ENCODE assay signal across 9 cellular contexts in genomic region chr17:63698381-63698885, GRCh38. TPM values are rescaled to one million over a fixed set of nuclear protein-coding genes. Genes with fewer than 3 reads are reported as not detected.
A peak's percentile ranks its signal among the peaks of the same experiment; 100 is the strongest.
DNase-seq lines count a peak whose midpoint lies in the region; ATAC-seq lines count a peak whose summit lies in the region.
"Had no signal": no experiment of that assay in that cellular context is flagged by ENCODE, and none has a peak within 500 bp of the region (broad histone marks: within the 10 kb centered on the region; RNA-seq: fewer than 3 reads in every experiment).

No MANE protein-coding gene starts in this region.

- peaks cover 77 to 88% (median 79%) of the 10 kb centered on the region in 10 experiments for H3K4me1 ChIP-seq in BLaER1 treated with 17β-estradiol and CSF1 and Interleukin-3, amounts not matched to agents 10 nM and 100 nM

- H3K4me3 ChIP-seq in BLaER1 treated with 17β-estradiol and CSF1 and Interleukin-3, amounts not matched to agents 10 nM and 100 nM: peak overlapping the region; percentile 64 to 99 (median 89)

- no peaks in the 10 kb centered on the region for H3K27me3 ChIP-seq in BLaER1 treated with 17β-estradiol and CSF1 and Interleukin-3, amounts not matched to agents 10 nM and 100 nM
- H3K27me3 ChIP-seq: ovary had no signal

- ATAC-seq in naive thymus-derived CD8-positive, alpha-beta T cell: no peak
- ATAC-seq in GM19455 (IDR thresholded peaks at IDR 0.05; ENCODE audit: unreplicated experiment) (no peak), GM21528 (IDR thresholded peaks at IDR 0.05; ENCODE audit: low FRiP score, unreplicated experiment) (no peak)

- H3K4me1 Mint-ChIP-seq in naive thymus-derived CD8-positive, alpha-beta T cell: peaks cover 41 to 76% (median 63%) of the 10 kb centered on the region in 4 donors

- H3K27ac Mint-ChIP-seq in naive thymus-derived CD8-positive, alpha-beta T cell: peak overlapping the region; percentile 95 to 99 (median 98)

- peak overlapping the region; percentile 93 to 100 (median 99) for H3K4me2 ChIP-seq in BLaER1 treated with 17β-estradiol and CSF1 and Interleukin-3, amounts not matched to agents 10 nM and 100 nM

- no peaks in the 10 kb centered on the region for H3K9me3 ChIP-seq in BLaER1 treated with 17β-estradiol and CSF1 and Interleukin-3, amounts not matched to agents 10 nM and 100 nM (replicated peaks in 1 of 11)
- H3K9me3 ChIP-seq: ovary had no signal

- peak overlapping the region; percentile 95 to 100 (median 98) for H3K4me3 Mint-ChIP-seq in naive thymus-derived CD8-positive, alpha-beta T cell

- no peaks in the 10 kb centered on the region for H3K27me3 Mint-ChIP-seq in naive thymus-derived CD8-positive, alpha-beta T cell

- H4K20me1 ChIP-seq in BLaER1 treated with 17β-estradiol and CSF1 and Interleukin-3, amounts not matched to agents 10 nM and 100 nM: peaks cover 40 to 72% (median 59%) of the 10 kb centered on the region in 11 experiments; a peak in 21 of 22 replicates

- POLR2A ChIA-PET in naive thymus-derived CD8-positive, alpha-beta T cell (lab: Charles Lee): interaction anchor here (0.6 to 15.3 kb wide), 26 partner anchors 10 to 808 kb away, joined by 3 to 1071 read pairs (median 6); partner anchors contain the start of genes CCDC47, CEP95, DDX42 and DDX5

- H3K36me3 Mint-ChIP-seq in naive thymus-derived CD8-positive, alpha-beta T cell: peaks cover 0 to 53% (median 14%) of the 10 kb centered on the region in 3 donors

- peak overlapping the region; percentile 89 to 99 (median 97) for H3K9ac ChIP-seq in BLaER1 treated with 17β-estradiol and CSF1 and Interleukin-3, amounts not matched to agents 10 nM and 100 nM

- peak overlapping the region; percentile 86 to 100 (median 99); a peak in 21 of 22 replicates for H3K27ac ChIP-seq in BLaER1 treated with 17β-estradiol and CSF1 and Interleukin-3, amounts not matched to agents 10 nM and 100 nM
- peak overlapping the region; percentile 26 for H3K27ac ChIP-seq in caudate nucleus (ENCODE audit: low read depth, low read length)

- peaks cover 0 to 5% (median 0%) of the 10 kb centered on the region in 9 donors for H3K9me3 Mint-ChIP-seq in naive thymus-derived CD8-positive, alpha-beta T cell

- peaks cover 23 to 60% (median 48%) of the 10 kb centered on the region in 11 experiments for H3K36me3 ChIP-seq in BLaER1 treated with 17β-estradiol and CSF1 and Interleukin-3, amounts not matched to agents 10 nM and 100 nM
- H3K36me3 ChIP-seq: ovary had no signal

- peak; percentile 67 for DNase-seq in NAMALWA (ENCODE audit: low spot score)
- peak in 3 of 61 donors; percentile 16 to 26 (median 22) for DNase-seq in caudate nucleus (lab: John Stamatoyannopoulos, UW)
- DNase-seq in naive thymus-derived CD8-positive, alpha-beta T cell: peak in 5 of 10 donors; percentile 33 to 70 (median 41)
- no peak for DNase-seq in NCI-H524 (lab: John Stamatoyannopoulos, UW)
- DNase-seq in KG1 (lab: John Stamatoyannopoulos, UW): no peak

RNA-seq across cellular contexts. Expression of gene LIMD2, which starts 1.5 kb away (rescaled TPM):
- total RNA-seq in naive thymus-derived CD8-positive, alpha-beta T cell: 100 to 1,000 TPM; 936 to 980 TPM
- polyA plus RNA-seq in naive thymus-derived CD8-positive, alpha-beta T cell: 100 to 1,000 TPM; 390 to 700 (median 632) TPM

RNA-seq across cellular contexts. Expression of gene STRADA, which starts 43.2 kb away (rescaled TPM):
- 10 to 100 TPM; 57.0 to 57.1 TPM for total RNA-seq in naive thymus-derived CD8-positive, alpha-beta T cell
- polyA plus RNA-seq in naive thymus-derived CD8-positive, alpha-beta T cell: 10 to 100 TPM; 17.8 to 24.5 (median 23.6) TPM
